In the genomic region with DNA sequence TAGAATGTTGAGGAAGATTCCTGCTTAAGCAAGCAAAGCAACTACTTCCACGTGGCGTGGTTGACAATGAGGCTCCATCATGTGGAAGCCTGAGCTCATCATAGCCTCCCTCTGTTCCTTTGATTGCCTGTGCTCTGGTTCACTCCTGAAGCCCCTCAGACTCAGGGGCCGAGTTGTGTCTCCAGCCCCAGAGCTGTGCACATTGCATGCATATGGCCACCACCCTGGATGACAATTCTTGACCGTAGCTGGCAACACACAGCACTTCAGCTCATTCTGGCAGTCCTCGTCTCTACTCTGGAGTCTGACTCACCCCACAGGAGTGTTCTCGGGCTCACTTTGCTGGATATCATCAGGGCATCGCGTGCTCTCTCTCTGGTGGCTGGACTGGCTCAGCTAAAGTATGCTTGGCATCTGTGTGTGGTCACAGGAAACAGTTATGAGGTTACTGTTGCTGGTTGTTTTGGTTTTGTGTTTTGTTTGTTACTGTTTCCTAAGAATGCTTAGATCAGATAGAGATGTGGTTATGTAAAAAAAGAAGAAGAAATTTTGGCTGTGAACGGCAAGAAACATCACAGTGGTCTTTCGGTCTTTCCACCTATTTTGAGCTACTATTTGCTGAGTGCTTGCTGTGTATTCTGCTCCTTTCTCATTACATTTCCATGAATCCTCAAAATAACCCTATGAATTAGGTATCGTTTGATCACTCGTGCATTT, we compare ENCODE assay signal across 8 cellular contexts. TPM values are rescaled to one million over a fixed set of nuclear protein-coding genes. Genes with fewer than 3 reads are reported as not detected.
DNase-seq lines count a peak whose midpoint lies in the region; ATAC-seq lines count a peak whose summit lies in the region.

No MANE protein-coding gene starts in this region.

- DNase-seq in DMS53 (lab: John Stamatoyannopoulos, UW) = peak; percentile 28
- no peak for DNase-seq in DMS53 treated with DMSO at 0.1 percent for 48 hours (lab: John Stamatoyannopoulos, UW; ENCODE audit: unreplicated experiment)
- DNase-seq in SW 1271 (lab: John Stamatoyannopoulos, UW) = peak; percentile 89 to 98
- DNase-seq in glomerular endothelial cell (ENCODE audit: extremely low read depth, low read depth, low spot score) = peak; percentile 69
- peak; percentile 82 for DNase-seq in smooth muscle cell of the brain vasculature (ENCODE audit: low read depth, low spot score)
- no peak for DNase-seq in DMS79 (lab: John Stamatoyannopoulos, UW)
- no peak for DNase-seq in effector CD4-positive, alpha-beta T cell

- no peak for ATAC-seq in GM19395 (IDR thresholded peaks at IDR 0.05; ENCODE audit: unreplicated experiment)

RNA-seq across cellular contexts. Expression of a gene that starts 41.6 kb away (rescaled TPM):
- total RNA-seq in glomerular endothelial cell = 48.5 and 61.3 TPM in 2 replicates

Comparison
In these comparisons a context has a peak if more than half of its experiments do, and no peak if none do; other contexts are left out.
1. DNase-seq: peak in DMS53 (single experiment), SW 1271 (2 of 2), glomerular endothelial cell (single experiment) and smooth muscle cell of the brain vasculature (single experiment); none in DMS53 treated with DMSO at 0.1 percent for 48 hours (single experiment), DMS79 (single experiment) and effector CD4-positive, alpha-beta T cell (single experiment).